Comparison of ENCODE assay signal across 23 cellular contexts in the genomic region with DNA sequence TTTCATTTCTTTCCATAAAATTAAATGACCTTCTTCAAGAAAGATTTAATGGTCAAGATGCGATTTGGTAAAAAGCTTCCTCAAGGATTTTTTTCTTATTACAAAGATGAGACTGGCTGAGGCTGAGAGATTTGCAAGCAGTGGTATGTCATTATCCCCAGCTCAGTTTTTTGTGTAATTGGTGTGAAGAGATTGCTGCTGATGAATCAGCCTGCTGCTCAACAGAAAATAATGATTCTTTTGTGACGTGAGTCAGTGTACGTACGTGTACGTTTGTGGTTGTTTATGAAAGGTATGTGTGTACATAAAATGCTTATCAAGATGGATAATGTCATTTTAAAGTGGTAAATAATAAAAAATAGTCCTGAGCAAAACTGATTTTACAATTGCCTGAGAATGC. TPM values are rescaled to one million over a fixed set of nuclear protein-coding genes. Genes with fewer than 3 reads are reported as not detected.
DNase-seq lines count a peak whose midpoint lies in the region; ATAC-seq, FAIRE-seq and TF ChIP-seq lines count a peak whose summit lies in the region.
"Had no signal": no experiment of that assay in that cellular context is flagged by ENCODE, and none has a peak within 500 bp of the region (broad histone marks: within the 10 kb centered on the region; RNA-seq: fewer than 3 reads in every experiment).

No MANE protein-coding gene starts in this region.

- H3K9ac ChIP-seq in PC-3 (ENCODE audit: low read length) (no peak overlapping the region), GM12878 (ENCODE audit: control insufficient read depth, insufficient read depth, low read length) (no peak overlapping the region)

- H3K36me3 ChIP-seq in PC-3 (ENCODE audit: low read depth, low read length), result peaks cover 22% of the 10 kb centered on the region
- H3K36me3 ChIP-seq in GM12878 (ENCODE audit: control insufficient read depth in 2 of 2, insufficient read depth in 2 of 2, low read length in 1 of 2), result peaks cover 3 to 5% of the 10 kb centered on the region in 2 experiments; a peak in 2 of 4 replicates
- H3K36me3 ChIP-seq in transverse colon, result peaks cover 0 to 14% (median 6%) of the 10 kb centered on the region in 4 donors

- CTCF ChIA-PET in PC-3 (lab: Charles Lee), result interaction anchor here (0.6 kb wide), 1 partner anchor 35 kb away, joined by 3 read pairs; no protein-coding TSS in a partner anchor
- CTCF ChIA-PET in GM12878 (lab: Yijun Ruan, JAX), result no interaction called here

- H4K20me1 ChIP-seq in PC-3 (ENCODE audit: low read length) (no peaks in the 10 kb centered on the region), GM12878 (ENCODE audit: control insufficient read depth, insufficient read depth) (no peaks in the 10 kb centered on the region)

- peaks cover 49 to 56% of the 10 kb centered on the region in 2 donors for H3K36me3 Mint-ChIP-seq in CD14-positive monocyte

- no peaks in the 10 kb centered on the region for H3F3A ChIP-seq in PC-3 (ENCODE audit: low read length, unreplicated experiment)

- ATAC-seq in PC-3 (peak; percentile 74), GM12878 (no peak)
- ATAC-seq: CD8-positive, alpha-beta T cell; stimulated activated naive B cell treated with anti-CD40 and anti-IgM and Interleukin-4, amounts not matched to agents 10 μg/mL and 1 μg/mL and 100 μg/mL, for 72 hours; WTC11 had no signal

- H3K4me2 ChIP-seq in PC-3 (ENCODE audit: low read length) (no peak overlapping the region), GM12878 (ENCODE audit: control insufficient read depth, insufficient read depth) (no peak overlapping the region)

- in situ Hi-C loops in GM12878 (cut with MboI), result loop anchor here (25.0 kb wide), 1 partner anchor 445 kb away; a partner anchor contains a TSS
- in situ Hi-C loops in transverse colon (cut with MboI; ENCODE audit: low pct_ligation_motif_present in 1 of 4, low pct_unique_long_range_greater_than_20kb in 1 of 4, low sequenced_read_pairs in 3 of 4), result no loop called here

- TF ChIP-seq EP300 in GM12878 (IDR thresholded peaks at IDR 0.05; ENCODE audit: borderline replicate concordance in 1 of 2, control insufficient read depth in 1 of 2, low read depth in 2 of 2, low read length in 2 of 2) (no peak), transverse colon (IDR thresholded peaks at IDR 0.05; ENCODE audit: low read depth) (no peak)

- 96% methylated on average over 5 of the region's 5 CpGs for WGBS in GM12878 (ENCODE audit: insufficient coverage, insufficient replicate concordance, low lambda C conversion rate, missing lambda C conversion rate)
- WGBS in transverse colon (ENCODE audit: low coverage in 1 of 2), 2 donors, result 86 to 87% methylated on average over 5 of the region's 5 CpGs

- H3K9me3 Mint-ChIP-seq in CD14-positive monocyte, result peaks cover 0 to 3% (median 0%) of the 10 kb centered on the region in 7 donors
- H3K9me3 Mint-ChIP-seq: activated T-cell treated with anti-CD3 and anti-CD28 coated beads, Interleukin-2, amount 50 U/mL, for 24 hours; CD8-positive, alpha-beta T cell; stimulated activated naive B cell treated with anti-CD40 and anti-IgM and Interleukin-4, amounts not matched to agents 10 μg/mL and 1 μg/mL and 100 μg/mL, for 72 hours; WTC11 had no signal

- H3K27ac Mint-ChIP-seq in CD14-positive monocyte, result no peak overlapping the region
- H3K27ac Mint-ChIP-seq: activated T-cell treated with anti-CD3 and anti-CD28 coated beads, Interleukin-2, amount 50 U/mL, for 24 hours; CD8-positive, alpha-beta T cell; stimulated activated naive B cell treated with anti-CD40 and anti-IgM and Interleukin-4, amounts not matched to agents 10 μg/mL and 1 μg/mL and 100 μg/mL, for 72 hours; WTC11 had no signal

- TF ChIP-seq RAD21 in GM12878 (IDR thresholded peaks at IDR 0.05; ENCODE audit: insufficient read depth, low read depth, low read length), result no peak

- H3K27me3 Mint-ChIP-seq in CD14-positive monocyte (ENCODE audit: low read depth in 3 of 3), result peaks cover 0 to 2% (median 2%) of the 10 kb centered on the region in 3 donors
- H3K27me3 Mint-ChIP-seq: activated T-cell treated with anti-CD3 and anti-CD28 coated beads, Interleukin-2, amount 50 U/mL, for 24 hours; stimulated activated naive B cell treated with anti-CD40 and anti-IgM and Interleukin-4, amounts not matched to agents 10 μg/mL and 1 μg/mL and 100 μg/mL, for 72 hours had no signal

- H3K27me3 ChIP-seq in PC-3 (ENCODE audit: low read length), result no peaks in the 10 kb centered on the region
- H3K27me3 ChIP-seq in GM12878 (replicated peaks in 1 of 2; ENCODE audit: control insufficient read depth in 2 of 2, insufficient read depth in 2 of 2, low read length in 1 of 2), result no peaks in the 10 kb centered on the region
- no peaks in the 10 kb centered on the region for H3K27me3 ChIP-seq in transverse colon

- H3K9me2 ChIP-seq in PC-3 (replicated peaks; ENCODE audit: low read length), result no peaks in the 10 kb centered on the region

- SMC1A ChIA-PET in GM12878 (lab: Charles Lee; ENCODE audit: uncharacterized antibody, unreplicated experiment), result no interaction called here

- H3K79me2 ChIP-seq in PC-3 (ENCODE audit: low read length) (no peaks in the 10 kb centered on the region), GM12878 (ENCODE audit: control insufficient read depth, insufficient read depth, low read length) (no peaks in the 10 kb centered on the region)

- H3K27ac ChIP-seq in PC-3 (ENCODE audit: low read length), result peak overlapping the region; percentile 38
- H3K27ac ChIP-seq in GM12878 (ENCODE audit: control insufficient read depth, insufficient read depth), result no peak overlapping the region
- no peak overlapping the region for H3K27ac ChIP-seq in transverse colon
- H3K27ac ChIP-seq: left ventricle myocardium inferior had no signal

- no peaks in the 10 kb centered on the region for H3K9me3 ChIP-seq in PC-3 (ENCODE audit: low read length)
- no peaks in the 10 kb centered on the region for H3K9me3 ChIP-seq in GM12878 (replicated peaks; ENCODE audit: control insufficient read depth, insufficient read depth, low read length)
- H3K9me3 ChIP-seq in transverse colon, result no peaks in the 10 kb centered on the region
- H3K9me3 ChIP-seq: left ventricle myocardium inferior had no signal

- H3K4me3 Mint-ChIP-seq in CD14-positive monocyte, result no peak overlapping the region
- H3K4me3 Mint-ChIP-seq: activated T-cell treated with anti-CD3 and anti-CD28 coated beads, Interleukin-2, amount 50 U/mL, for 24 hours; CD8-positive, alpha-beta T cell; neural crest cell; stimulated activated naive B cell treated with anti-CD40 and anti-IgM and Interleukin-4, amounts not matched to agents 10 μg/mL and 1 μg/mL and 100 μg/mL, for 72 hours; WTC11 had no signal

- TF ChIP-seq CTCF in PC-3 (conservative IDR thresholded peaks at IDR 0.05; ENCODE audit: low read depth, low read length), result no peak
- TF ChIP-seq CTCF in GM12878 (IDR thresholded peaks at IDR 0.05 in 2 of 3, conservative IDR thresholded peaks at IDR 0.05 in 1 of 3; ENCODE audit: control insufficient read depth in 2 of 3, extremely low read depth in 1 of 3, insufficient read depth in 1 of 3, low read depth in 3 of 3, low read length in 3 of 3), result no peak
- TF ChIP-seq CTCF in transverse colon (IDR thresholded peaks at IDR 0.05), result no peak
- TF ChIP-seq CTCF in CD14-positive monocyte (IDR thresholded peaks at IDR 0.05), result no peak

- no peaks in the 10 kb centered on the region for H3K4me1 Mint-ChIP-seq in CD14-positive monocyte
- H3K4me1 Mint-ChIP-seq: neural crest cell had no signal

- H3K4me3 ChIP-seq in PC-3 (ENCODE audit: low read length) (no peak overlapping the region), GM12878 (no peak overlapping the region), transverse colon (no peak overlapping the region)
- H3K4me3 ChIP-seq: left ventricle myocardium inferior had no signal

- DNase-seq in ELR (ENCODE audit: low read depth) (peak; percentile 87), PC-3 (peak; percentile 63), GM12878 (ENCODE audit: low read depth, low spot score) (no peak), kidney tubule cell (ENCODE audit: low spot score) (peak; percentile 68), transverse colon (no peak), DMS153 treated with DMSO at 0.1 percent for 48 hours (lab: John Stamatoyannopoulos, UW; ENCODE audit: unreplicated experiment) (no peak), CD14-positive monocyte (ENCODE audit: low spot score) (no peak)
- DNase-seq: activated naive CD4-positive, alpha-beta T cell treated with Interleukin-2 at 50 U/mL for 16 hours; activated T-cell treated with anti-CD3 and anti-CD28 coated beads, Interleukin-2, amount 50 U/mL, for 24 hours; amygdala; CD8-positive, alpha-beta T cell; DND-41; erythroblast; HCEC 1CT; Kasumi-1; left ventricle myocardium inferior; NCI-H1105 treated with DMSO at 0.1 percent for 48 hours; NCI-H2107; NCI-H524 treated with DMSO at 0.1 percent for 48 hours; stimulated activated CD4-positive, alpha-beta T cell treated with anti-CD3 and anti-CD28 coated beads, Interleukin-1b, Interleukin-23, amount 100 ng/mL, for 48 hours; stimulated activated naive B cell treated with anti-CD40 and anti-IgM and Interleukin-4, amounts not matched to agents 10 μg/mL and 1 μg/mL and 100 μg/mL, for 72 hours had no signal

- H3K4me1 ChIP-seq in PC-3 (ENCODE audit: insufficient read depth, low read length), result peaks cover 14% of the 10 kb centered on the region
- H3K4me1 ChIP-seq in GM12878 (ENCODE audit: control insufficient read depth, insufficient read depth, low read length), result no peaks in the 10 kb centered on the region
- H3K4me1 ChIP-seq in transverse colon, result no peaks in the 10 kb centered on the region
- H3K4me1 ChIP-seq: left ventricle myocardium inferior had no signal

- FAIRE-seq in GM12878 (lab: Jason Lieb, UNC), result no peak

- RAD21 ChIA-PET in GM12878 (lab: Charles Lee; ENCODE audit: unreplicated experiment), result no interaction called here

- POLR2A ChIA-PET in PC-3 (lab: Charles Lee; ENCODE audit: unreplicated experiment) (interaction anchor here (0.6 kb wide), 1 partner anchor 377 kb away, joined by 4 read pairs; no protein-coding TSS in a partner anchor), GM12878 (lab: Charles Lee) (no interaction called here)

- TF ChIP-seq POLR2A in GM12878 (IDR thresholded peaks at IDR 0.05; ENCODE audit: low read depth, low read length), result no peak
- no peak for TF ChIP-seq POLR2A in transverse colon (IDR thresholded peaks at IDR 0.05)

- H2AFZ ChIP-seq in PC-3 (ENCODE audit: low read length) (no peak overlapping the region), GM12878 (ENCODE audit: control insufficient read depth, low read depth, low read length) (no peak overlapping the region)

- BruUV-seq in PC-3 (replicated peaks; lab: Mats Ljungman, UMichigan) (no TSS peak), GM12878 (replicated peaks; lab: Mats Ljungman, UMichigan) (no TSS peak)

- intact Hi-C loops in PC-3 (cut with micrococcal nuclease) (no loop called here), GM12878 (cut with micrococcal nuclease; ENCODE audit: unreplicated experiment) (no loop called here), transverse colon (cut with DNase I; ENCODE audit: low total_unique reads) (no loop called here), CD14-positive monocyte (cut with micrococcal nuclease) (no loop called here)

RNA-seq across cellular contexts. Expression of a gene that starts 9.9 kb away (rescaled TPM):
- total RNA-seq in PC-3 (2014; rRNA removed) (49.7 and 53.1 TPM in 2 replicates), GM12878 (2014; rRNA removed) (12.2 and 14.1 TPM in 2 replicates), GM12878 (2014; rRNA removed; fragmentation: Illumina TruSeq; extraction: Trizol) (8.0 and 9.0 TPM in 2 replicates), GM12878 (2021) (19.5 and 21.3 TPM in 2 replicates), transverse colon (100 to 1,000 TPM in 1 of 4 donors, 10 to 100 TPM in 3; 33.3 to 109 (median 66.9) TPM)
- total RNA-seq in GM12878 (2013; cell fraction: nucleolus; rRNA removed), result 28.9 and 36.2 TPM in 2 replicates
- 8.5 TPM for polyA plus RNA-seq in GM12878 (2011; ENCODE audit: low read depth)
- polyA plus RNA-seq in GM12878 (2011; rRNA removed) (1.8 and 3.1 TPM in 2 replicates), GM12878 (2014; fragmentation: Illumina TruSeq; extraction: Trizol) (1.6 and 6.1 TPM in 2 replicates), GM12878 (2014; fragmentation: Nextera tagmentation; extraction: Ambion mirVana) (under 1 TPM; 0.08 to 0.80 TPM), GM12878 (2014; rRNA removed) (20.0 and 23.1 TPM in 2 replicates), GM12878 (2016; fragmentation: Nextera tagmentation; extraction: Ambion mirVana) (10 to 100 TPM; 11.4 to 13.1 TPM), CD14-positive monocyte (10 to 100 TPM; 37.6 to 39.6 TPM)
- polyA plus RNA-seq in GM12878 (2011; cell fraction: cytosol; rRNA removed), result 2.6 and 4.7 TPM in 2 replicates
- polyA plus RNA-seq in GM12878 (2011; cell fraction: nucleus; rRNA removed), result 94.4 and 121 TPM in 2 replicates
- polyA plus RNA-seq in GM12878 (2012), result 24.8 and 27.2 TPM in 2 replicates
- 0.88 and 3.5 TPM in 2 replicates for polyA minus RNA-seq in GM12878 (2011; rRNA and poly(A)+ RNA removed)
- 1.6 and 3.2 TPM in 2 replicates for polyA minus RNA-seq in GM12878 (2011; cell fraction: cytosol; rRNA and poly(A)+ RNA removed)
- polyA minus RNA-seq in GM12878 (2011; cell fraction: nucleus; rRNA and poly(A)+ RNA removed), result 11.4 and 21.0 TPM in 2 replicates

RNA-seq across cellular contexts. Expression of a gene that starts 31.6 kb away (rescaled TPM):
- 44.2 and 47.1 TPM in 2 replicates for total RNA-seq in PC-3 (2014; rRNA removed)
- total RNA-seq in GM12878 (2013; cell fraction: nucleolus; rRNA removed), result 111 and 113 TPM in 2 replicates
- total RNA-seq in GM12878 (2014; rRNA removed), result 18.7 and 22.8 TPM in 2 replicates
- total RNA-seq in GM12878 (2014; rRNA removed; fragmentation: Illumina TruSeq; extraction: Trizol), result 21.7 and 22.4 TPM in 2 replicates
- total RNA-seq in GM12878 (2021), result 44.9 and 49.4 TPM in 2 replicates
- 36.0 TPM for polyA plus RNA-seq in GM12878 (2011; ENCODE audit: low read depth)
- polyA plus RNA-seq in GM12878 (2011; rRNA removed), result 66.6 and 83.2 TPM in 2 replicates
- polyA plus RNA-seq in GM12878 (2011; cell fraction: cytosol; rRNA removed), result 46.1 and 49.4 TPM in 2 replicates
- polyA plus RNA-seq in GM12878 (2011; cell fraction: nucleus; rRNA removed), result 110 and 121 TPM in 2 replicates
- 51.8 and 60.4 TPM in 2 replicates for polyA plus RNA-seq in GM12878 (2012)
- 54.4 and 66.8 TPM in 2 replicates for polyA plus RNA-seq in GM12878 (2014; fragmentation: Illumina TruSeq; extraction: Trizol)
- 10 to 100 TPM in 1 of 2 experiments, 1 to 10 TPM in 1; 6.3 to 11.1 TPM for polyA plus RNA-seq in GM12878 (2014; fragmentation: Nextera tagmentation; extraction: Ambion mirVana)
- 64.3 and 68.4 TPM in 2 replicates for polyA plus RNA-seq in GM12878 (2014; rRNA removed)
- 10 to 100 TPM; 34.9 to 36.7 TPM for polyA plus RNA-seq in GM12878 (2016; fragmentation: Nextera tagmentation; extraction: Ambion mirVana)
- 24.7 and 43.2 TPM in 2 replicates for polyA minus RNA-seq in GM12878 (2011; rRNA and poly(A)+ RNA removed)
- 8.6 and 18.4 TPM in 2 replicates for polyA minus RNA-seq in GM12878 (2011; cell fraction: cytosol; rRNA and poly(A)+ RNA removed)
- polyA minus RNA-seq in GM12878 (2011; cell fraction: nucleus; rRNA and poly(A)+ RNA removed), result 21.6 and 32.1 TPM in 2 replicates
- total RNA-seq in transverse colon, result 100 to 1,000 TPM in 1 of 4 donors, 10 to 100 TPM in 3; 52.3 to 146 (median 77.0) TPM
- 10 to 100 TPM; 15.6 to 27.4 TPM for polyA plus RNA-seq in CD14-positive monocyte

Comparison
In these comparisons a context has a peak if more than half of its experiments do, and no peak if none do; other contexts are left out.
1. DNase-seq: peak in ELR (single experiment), PC-3 (single experiment) and kidney tubule cell (single experiment); none in GM12878 (single experiment), transverse colon (single experiment), DMS153 treated with DMSO at 0.1 percent for 48 hours (single experiment) and CD14-positive monocyte (single experiment).